In the genomic region with DNA sequence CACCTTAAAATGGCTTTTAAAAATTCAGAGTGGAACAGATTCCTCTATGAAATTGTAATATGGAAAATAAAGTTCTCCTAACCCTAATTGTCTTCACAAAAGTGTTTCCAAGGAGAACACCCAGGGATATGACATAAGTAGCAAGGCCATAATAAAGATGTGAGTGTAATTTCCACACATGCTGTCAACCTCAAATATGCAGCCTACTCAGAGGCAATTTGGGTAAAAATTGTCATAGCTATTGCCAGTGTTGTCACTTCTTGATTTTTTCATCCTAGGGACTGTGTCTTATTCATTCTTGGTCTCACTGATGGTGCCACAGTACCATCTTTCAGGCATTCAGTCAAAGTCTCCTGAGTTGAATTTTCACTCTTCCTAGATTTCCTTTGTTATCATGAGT, we compare ENCODE assay signal across 19 cellular contexts.
A peak's percentile ranks its signal among the peaks of the same experiment; 100 is the strongest.
DNase-seq lines count a peak whose midpoint lies in the region; ATAC-seq and TF ChIP-seq lines count a peak whose summit lies in the region.
"Had no signal": no experiment of that assay in that cellular context is flagged by ENCODE, and none has a peak within 500 bp of the region (broad histone marks: within the 10 kb centered on the region; RNA-seq: fewer than 3 reads in every experiment).

No MANE protein-coding gene starts in this region.

- no peak overlapping the region for H4K91ac ChIP-seq in neuronal stem cell (ENCODE audit: low read depth, low read length, poor library complexity)

- H3K27me3 ChIP-seq in dorsolateral prefrontal cortex (no peaks in the 10 kb centered on the region), neuronal stem cell (ENCODE audit: control insufficient read depth in 3 of 3, insufficient read depth in 3 of 3, low read depth in 1 of 3, low read length in 3 of 3) (no peaks in the 10 kb centered on the region), thyroid gland (no peaks in the 10 kb centered on the region)

- H3K27ac ChIP-seq in dorsolateral prefrontal cortex (peak overlapping the region in 53 of 59 donors; percentile 1 to 83 (median 65)), neuronal stem cell (replicated peaks; ENCODE audit: low read length) (no peak overlapping the region), temporal lobe (ENCODE audit: low read depth, low read length) (peak overlapping the region; percentile 40), thyroid gland (no peak overlapping the region)
- H3K27ac ChIP-seq: 22Rv1, A549, C4-2B had no signal

- H3K4me3 ChIP-seq in dorsolateral prefrontal cortex (peak overlapping the region in 2 of 59 donors; percentile 6 to 33), neuronal stem cell (ENCODE audit: low read length in 2 of 2) (no peak overlapping the region), thyroid gland (replicated peaks in 1 of 3) (no peak overlapping the region)
- H3K4me3 ChIP-seq: A549 had no signal

- no peak overlapping the region for H2BK120ac ChIP-seq in neuronal stem cell (ENCODE audit: low read depth, low read length)

- peak; percentile 23 for ATAC-seq in activated CD8-positive, alpha-beta memory T cell treated with anti-CD3 and anti-CD28 coated beads, Interleukin-2, amount 10 ng/mL, durations not matched to agents 7 days and 5 days
- ATAC-seq: A549, HepG2 had no signal

- no peak for TF ChIP-seq POLR2A in thyroid gland (IDR thresholded peaks at IDR 0.05)

- no peak overlapping the region for H2BK15ac ChIP-seq in neuronal stem cell (ENCODE audit: low read length)

- H2BK5ac ChIP-seq in neuronal stem cell (ENCODE audit: low read length) = no peak overlapping the region

- peaks cover 5% of the 10 kb centered on the region for H3K9me3 Mint-ChIP-seq in activated CD8-positive, alpha-beta memory T cell treated with anti-CD3 and anti-CD28 coated beads, Interleukin-2, amount 10 ng/mL, durations not matched to agents 7 days and 5 days (ENCODE audit: low read depth)
- H3K9me3 Mint-ChIP-seq: CD4-positive, alpha-beta T cell had no signal

- no peak for DNase-seq in activated CD8-positive, alpha-beta memory T cell treated with anti-CD3 and anti-CD28 coated beads, Interleukin-2, amount 10 ng/mL, durations not matched to agents 7 days and 5 days
- DNase-seq in activated CD8-positive, alpha-beta memory T cell treated with anti-CD3 and anti-CD28 coated beads, Interleukin-2, amount 50 U/mL, for 48 hours = no peak
- no peak for DNase-seq in dorsolateral prefrontal cortex
- DNase-seq in neuronal stem cell (ENCODE audit: low spot score) = no peak
- no peak for DNase-seq in cerebellar cortex (ENCODE audit: low spot score)
- no peak for DNase-seq in MV-4-11 (lab: John Stamatoyannopoulos, UW)
- no peak for DNase-seq in thyroid gland
- DNase-seq: AML-193; Caco-2; CD4-positive, alpha-beta T cell; DMS79; GDM1; GOT3; H9 had no signal

- H2AFZ ChIP-seq in neuronal stem cell (ENCODE audit: low read length) = no peak overlapping the region

- H3K79me1 ChIP-seq in neuronal stem cell (ENCODE audit: low read depth, low read length) = no peaks in the 10 kb centered on the region

- peaks cover 12% of the 10 kb centered on the region for H3K36me3 Mint-ChIP-seq in activated CD8-positive, alpha-beta memory T cell treated with anti-CD3 and anti-CD28 coated beads, Interleukin-2, amount 10 ng/mL, durations not matched to agents 7 days and 5 days

- no peak overlapping the region for H2BK12ac ChIP-seq in neuronal stem cell (ENCODE audit: low read length)

- no peak overlapping the region for H3K14ac ChIP-seq in neuronal stem cell (ENCODE audit: low read length)

- H3K4me3 Mint-ChIP-seq in activated CD8-positive, alpha-beta memory T cell treated with anti-CD3 and anti-CD28 coated beads, Interleukin-2, amount 10 ng/mL, durations not matched to agents 7 days and 5 days = no peak overlapping the region
- H3K4me3 Mint-ChIP-seq: CD4-positive, alpha-beta T cell; H9 had no signal

- intact Hi-C loops in dorsolateral prefrontal cortex (cut with DNase I) (no loop called here), thyroid gland (cut with DNase I) (no loop called here)

- H3K18ac ChIP-seq in neuronal stem cell (ENCODE audit: low read length) = no peak overlapping the region

- H2AK5ac ChIP-seq in neuronal stem cell (ENCODE audit: low read depth, low read length) = no peak overlapping the region

- no peak overlapping the region for H3K27ac Mint-ChIP-seq in activated CD8-positive, alpha-beta memory T cell treated with anti-CD3 and anti-CD28 coated beads, Interleukin-2, amount 10 ng/mL, durations not matched to agents 7 days and 5 days
- H3K27ac Mint-ChIP-seq: CD4-positive, alpha-beta T cell had no signal

- TF ChIP-seq CTCF in dorsolateral prefrontal cortex (IDR thresholded peaks at IDR 0.05 in 54 of 56, conservative IDR thresholded peaks at IDR 0.05 in 2 of 56; ENCODE audit: low read depth in 1 of 56, partially characterized antibody in 56 of 56) = no peak
- TF ChIP-seq CTCF in thyroid gland (IDR thresholded peaks at IDR 0.05) = no peak

- H4K8ac ChIP-seq in neuronal stem cell (ENCODE audit: low read depth, low read length) = no peak overlapping the region

- H3K4me1 ChIP-seq in neuronal stem cell (ENCODE audit: control insufficient read depth in 2 of 2, insufficient read depth in 1 of 2, low read depth in 1 of 2, low read length in 2 of 2) = peaks cover 10 to 11% of the 10 kb centered on the region in 2 donors
- H3K4me1 ChIP-seq in thyroid gland = no peaks in the 10 kb centered on the region
- H3K4me1 ChIP-seq: A549, Caco-2 had no signal

- CTCF ChIA-PET in activated CD8-positive, alpha-beta memory T cell treated with anti-CD3 and anti-CD28 coated beads, Interleukin-2, amount 10 ng/mL, durations not matched to agents 7 days and 5 days (lab: Charles Lee) = no interaction called here

- H3K4me2 ChIP-seq in neuronal stem cell (ENCODE audit: insufficient read depth, low read length, poor library complexity, severe bottlenecking) = peak overlapping the region; percentile 2
- H3K4me2 ChIP-seq: A549 had no signal

- H3K9me3 ChIP-seq in neuronal stem cell (replicated peaks in 1 of 2; ENCODE audit: control insufficient read depth in 2 of 2, insufficient read depth in 1 of 2, low read depth in 1 of 2, low read length in 2 of 2) (peaks cover 3 to 6% of the 10 kb centered on the region in 2 donors), thyroid gland (no peaks in the 10 kb centered on the region)
- H3K9me3 ChIP-seq: A549, Caco-2 had no signal

- no peak overlapping the region for H3K4ac ChIP-seq in neuronal stem cell (ENCODE audit: low read length)

- H3K9ac ChIP-seq in neuronal stem cell (ENCODE audit: low read depth, low read length, poor library complexity) = no peak overlapping the region

- H3K36me3 ChIP-seq in neuronal stem cell (replicated peaks in 1 of 2; ENCODE audit: control insufficient read depth in 2 of 2, insufficient read depth in 2 of 2, low read length in 2 of 2) (no peaks in the 10 kb centered on the region), thyroid gland (no peaks in the 10 kb centered on the region)

- H3K27me3 Mint-ChIP-seq in activated CD8-positive, alpha-beta memory T cell treated with anti-CD3 and anti-CD28 coated beads, Interleukin-2, amount 10 ng/mL, durations not matched to agents 7 days and 5 days = no peaks in the 10 kb centered on the region
- H3K27me3 Mint-ChIP-seq: CD4-positive, alpha-beta T cell had no signal

- no peak overlapping the region for H3K23ac ChIP-seq in neuronal stem cell (ENCODE audit: low read depth, low read length, poor library complexity)

- peaks cover 2% of the 10 kb centered on the region for H3K4me1 Mint-ChIP-seq in activated CD8-positive, alpha-beta memory T cell treated with anti-CD3 and anti-CD28 coated beads, Interleukin-2, amount 10 ng/mL, durations not matched to agents 7 days and 5 days

Comparison
In these comparisons a context has a peak if more than half of its experiments do, and no peak if none do; other contexts are left out.
1. H3K27ac ChIP-seq: peak in dorsolateral prefrontal cortex (53 of 59) and temporal lobe (single experiment); none in neuronal stem cell (single experiment) and thyroid gland (0 of 3).